In genomic region chr20:19961298-19961697, GRCh38 we compare ENCODE assay signal across 21 cellular contexts. TPM values are rescaled to one million over a fixed set of nuclear protein-coding genes. Genes with fewer than 3 reads are reported as not detected.
A peak's percentile ranks its signal among the peaks of the same experiment; 100 is the strongest.
DNase-seq lines count a peak whose midpoint lies in the region; ATAC-seq and TF ChIP-seq lines count a peak whose summit lies in the region.
"Had no signal": no experiment of that assay in that cellular context is flagged by ENCODE, and none has a peak within 500 bp of the region (broad histone marks: within the 10 kb centered on the region; RNA-seq: fewer than 3 reads in every experiment).

No MANE protein-coding gene starts in this region.

- H3K56ac ChIP-seq in IMR-90 (ENCODE audit: extremely low read depth, insufficient read depth, low read length): no peak overlapping the region

- no peak overlapping the region for H2BK15ac ChIP-seq in IMR-90 (ENCODE audit: low read depth, low read length)

- H3K27me3 ChIP-seq in BLaER1: no peaks in the 10 kb centered on the region
- H3K27me3 ChIP-seq in IMR-90 (ENCODE audit: control insufficient read depth, insufficient read depth, low read length): no peaks in the 10 kb centered on the region
- H3K27me3 ChIP-seq in esophagus squamous epithelium: no peaks in the 10 kb centered on the region
- H3K27me3 ChIP-seq in heart left ventricle: no peaks in the 10 kb centered on the region

- ATAC-seq in IMR-90 (ENCODE audit: low read depth): no peak
- ATAC-seq in heart left ventricle: no peak
- ATAC-seq in HG03280 (IDR thresholded peaks at IDR 0.05; ENCODE audit: unreplicated experiment): no peak
- ATAC-seq in GM21360 (IDR thresholded peaks at IDR 0.05; ENCODE audit: unreplicated experiment): no peak
- ATAC-seq: HepG2, Right ventricle myocardium inferior had no signal

- TF ChIP-seq POLR2A in IMR-90 (IDR thresholded peaks at IDR 0.05; ENCODE audit: low read depth, low read length): no peak
- no peak for TF ChIP-seq POLR2A in esophagus squamous epithelium (IDR thresholded peaks at IDR 0.05)
- no peak for TF ChIP-seq POLR2A in heart left ventricle (IDR thresholded peaks at IDR 0.05)

- H3K4me3 ChIP-seq in BLaER1 (no peak overlapping the region), IMR-90 (ENCODE audit: insufficient read depth, low read depth, low read length) (no peak overlapping the region), esophagus squamous epithelium (no peak overlapping the region), heart left ventricle (no peak overlapping the region)

- H3K27ac ChIP-seq in BLaER1 (no peak overlapping the region), IMR-90 (ENCODE audit: insufficient read depth, low read length) (no peak overlapping the region), esophagus squamous epithelium (peak overlapping the region; percentile 33 to 71 (median 68)), heart left ventricle (no peak overlapping the region)

- peaks cover 18% of the 10 kb centered on the region for H3K9me1 ChIP-seq in IMR-90 (ENCODE audit: insufficient read depth, low read length)

- H3K4me3 Mint-ChIP-seq in nephron progenitor cell: no peak overlapping the region
- H3K4me3 Mint-ChIP-seq: CD14-positive monocyte, HFFc6 had no signal

- H3K14ac ChIP-seq in IMR-90 (replicated peaks; ENCODE audit: low read depth, low read length): no peak overlapping the region

- H3K9ac ChIP-seq in BLaER1 (no peak overlapping the region), IMR-90 (ENCODE audit: low read depth, low read length) (no peak overlapping the region)

- DNase-seq in IMR-90 (no peak), esophagus squamous epithelium (lab: John Stamatoyannopoulos, UW) (no peak), nephron progenitor cell (no peak), heart left ventricle (no peak), ecto neural progenitor cell (ENCODE audit: low spot score) (no peak)
- DNase-seq: 8988T, HFFc6, KBM-7, NCI-H1092, NCI-H1436, NCI-H187 treated with DMSO at 0.1 percent for 48 hours, NCI-H2107, NCI-H446 treated with DMSO at 0.1 percent for 48 hours, NCI-H526 treated with DMSO at 0.1 percent for 48 hours, OCI-M1 had no signal

- H3K9me3 ChIP-seq in BLaER1 (no peaks in the 10 kb centered on the region), IMR-90 (ENCODE audit: control insufficient read depth, insufficient read depth, low read length) (no peaks in the 10 kb centered on the region), esophagus squamous epithelium (no peaks in the 10 kb centered on the region), heart left ventricle (no peaks in the 10 kb centered on the region)

- no peak overlapping the region for H3K23ac ChIP-seq in IMR-90 (ENCODE audit: low read depth, low read length)

- no TSS peak for BruUV-seq in IMR-90 (replicated peaks; lab: Mats Ljungman, UMichigan)

- H4K91ac ChIP-seq in IMR-90 (ENCODE audit: insufficient read depth, low read depth, low read length): no peak overlapping the region

- H3K27ac Mint-ChIP-seq in nephron progenitor cell: peak overlapping the region; percentile 40
- H3K27ac Mint-ChIP-seq: CD14-positive monocyte, HFFc6 had no signal

- intact Hi-C loops in IMR-90 (cut with micrococcal nuclease): no loop called here
- intact Hi-C loops in esophagus squamous epithelium (cut with DNase I): no loop called here
- intact Hi-C loops in heart left ventricle (cut with DNase I): no loop called here

- dilution Hi-C loops in IMR-90 (cut with HindIII; ENCODE audit: low sequenced_read_pairs, unreplicated experiment): no loop called here

- no peaks in the 10 kb centered on the region for H3K27me3 Mint-ChIP-seq in nephron progenitor cell (ENCODE audit: low read depth, poor library complexity)

- no peak for TF ChIP-seq RAD21 in IMR-90 (IDR thresholded peaks at IDR 0.05; ENCODE audit: low read length)

- WGBS in IMR-90 (ENCODE audit: extremely low coverage in 2 of 2, insufficient read length in 1 of 2), 2 experiments: no CpG with 5 or more reads among the region's 6 CpGs
- 27 to 49% methylated on average over 6 of the region's 6 CpGs for WGBS in esophagus squamous epithelium, 2 donors
- WGBS in heart left ventricle, 4 donors: 67 to 82% (median 79%) methylated on average over 6 of the region's 6 CpGs

- H3K9me3 Mint-ChIP-seq in nephron progenitor cell: no peaks in the 10 kb centered on the region
- H3K9me3 Mint-ChIP-seq: CD14-positive monocyte, HFFc6 had no signal

- peaks cover 83% of the 10 kb centered on the region for H3K36me3 Mint-ChIP-seq in nephron progenitor cell (ENCODE audit: low read depth)

- H4K20me1 ChIP-seq in BLaER1 (no peaks in the 10 kb centered on the region), IMR-90 (ENCODE audit: insufficient read depth, low read length) (peaks cover 6% of the 10 kb centered on the region; the same call in 1 of the 2 replicates)

- in situ Hi-C loops in IMR-90 (cut with MboI; ENCODE audit: low sequenced_read_pairs): no loop called here

- H3K4me2 ChIP-seq in BLaER1: peak overlapping the region; percentile 60
- H3K4me2 ChIP-seq in IMR-90 (ENCODE audit: low read depth, low read length): no peak overlapping the region

- H3K79me1 ChIP-seq in IMR-90 (ENCODE audit: low read depth in 1 of 2, low read length in 2 of 2): peaks cover 27 to 61% of the 10 kb centered on the region in 2 experiments; a peak in 3 of 4 replicates

- no peak overlapping the region for H4K5ac ChIP-seq in IMR-90 (ENCODE audit: low read depth, low read length)

- H3K4ac ChIP-seq in IMR-90 (ENCODE audit: low read depth, low read length): no peak overlapping the region

- H4K8ac ChIP-seq in IMR-90 (ENCODE audit: low read depth in 2 of 2, low read length in 2 of 2): no peak overlapping the region

- TF ChIP-seq CTCF in IMR-90 (conservative IDR thresholded peaks at IDR 0.05; ENCODE audit: low read depth, low read length) (no peak), esophagus squamous epithelium (IDR thresholded peaks at IDR 0.05) (no peak), nephron progenitor cell (IDR thresholded peaks at IDR 0.05) (no peak), heart left ventricle (IDR thresholded peaks at IDR 0.05) (no peak)

- no peak overlapping the region for H2AK9ac ChIP-seq in IMR-90 (replicated peaks; ENCODE audit: low read depth, low read length, poor library complexity)

- H3K4me1 ChIP-seq in BLaER1 (peaks cover 27% of the 10 kb centered on the region), IMR-90 (ENCODE audit: control insufficient read depth, insufficient read depth, low read length) (peaks cover 12% of the 10 kb centered on the region), esophagus squamous epithelium (peaks cover 19 to 86% (median 41%) of the 10 kb centered on the region in 3 donors), heart left ventricle (peaks cover 0 to 10% (median 7%) of the 10 kb centered on the region in 12 donors)

- CTCF ChIA-PET in IMR-90 (lab: Yijun Ruan, JAX): interaction anchor here (0.6 kb wide), 1 partner anchor 757 kb away, joined by 4 read pairs; no protein-coding TSS in a partner anchor

- no peak overlapping the region for H2AFZ ChIP-seq in IMR-90 (replicated peaks; ENCODE audit: low read length, poor library complexity)

- no peak overlapping the region for H3K18ac ChIP-seq in IMR-90 (ENCODE audit: low read depth, low read length)

- H2AK5ac ChIP-seq in IMR-90 (ENCODE audit: low read depth, low read length): no peak overlapping the region

- POLR2A ChIA-PET in IMR-90 (lab: Charles Lee; ENCODE audit: unreplicated experiment): interaction anchor here (0.6 kb wide), 1 partner anchor 190 kb away, joined by 4 read pairs; no protein-coding TSS in a partner anchor

- H3K4me1 Mint-ChIP-seq in nephron progenitor cell: peaks cover 31% of the 10 kb centered on the region

- no peak overlapping the region for H2BK5ac ChIP-seq in IMR-90 (ENCODE audit: low read depth, low read length, poor library complexity, severe bottlenecking)

- H2BK20ac ChIP-seq in IMR-90 (ENCODE audit: low read depth, low read length): peak overlapping the region; percentile 2; the same call in 1 of the 2 replicates

- H3K36me3 ChIP-seq in BLaER1: peaks cover 22% of the 10 kb centered on the region
- peaks cover 45% of the 10 kb centered on the region for H3K36me3 ChIP-seq in IMR-90 (ENCODE audit: control insufficient read depth, insufficient read depth, low read length)
- peaks cover 3 to 78% (median 4%) of the 10 kb centered on the region in 3 donors for H3K36me3 ChIP-seq in esophagus squamous epithelium
- H3K36me3 ChIP-seq in heart left ventricle: peaks cover 0 to 100% (median 97%) of the 10 kb centered on the region in 9 donors

- no peak overlapping the region for H2BK120ac ChIP-seq in IMR-90 (ENCODE audit: low read depth, low read length)

TF ChIP-seq in IMR-90, 13 proteins besides CTCF, POLR2A, EP300 and RAD21 (continues in another document):
- no peak for TF ChIP-seq FOS (IDR thresholded peaks at IDR 0.05; ENCODE audit: low read depth, low read length)
- TF ChIP-seq CHD1 (IDR thresholded peaks at IDR 0.05; ENCODE audit: low read depth, low read length): no peak
- no peak for TF ChIP-seq MAZ (IDR thresholded peaks at IDR 0.05; ENCODE audit: borderline replicate concordance, low read depth, low read length)
- no peak for TF ChIP-seq SMC3 (IDR thresholded peaks at IDR 0.05; ENCODE audit: low read depth, low read length)
- TF ChIP-seq ELK1 (IDR thresholded peaks at IDR 0.05; ENCODE audit: borderline replicate concordance, low read depth, low read length): no peak
- TF ChIP-seq, protein P1, sequence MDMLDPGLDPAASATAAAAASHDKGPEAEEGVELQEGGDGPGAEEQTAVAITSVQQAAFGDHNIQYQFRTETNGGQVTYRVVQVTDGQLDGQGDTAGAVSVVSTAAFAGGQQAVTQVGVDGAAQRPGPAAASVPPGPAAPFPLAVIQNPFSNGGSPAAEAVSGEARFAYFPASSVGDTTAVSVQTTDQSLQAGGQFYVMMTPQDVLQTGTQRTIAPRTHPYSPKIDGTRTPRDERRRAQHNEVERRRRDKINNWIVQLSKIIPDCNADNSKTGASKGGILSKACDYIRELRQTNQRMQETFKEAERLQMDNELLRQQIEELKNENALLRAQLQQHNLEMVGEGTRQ (IDR thresholded peaks at IDR 0.05; ENCODE audit: low read depth, low read length): no peak
- no peak for TF ChIP-seq BHLHE40 (IDR thresholded peaks at IDR 0.05; ENCODE audit: low read depth, low read length)

RNA-seq across cellular contexts. Expression of gene NAA20, which starts 55.9 kb away (rescaled TPM):
- total RNA-seq in IMR-90 (2012; rRNA removed) (35.7 and 59.7 TPM in 2 replicates), esophagus squamous epithelium (100 to 1,000 TPM; 115 to 164 (median 139) TPM), heart left ventricle (10 to 100 TPM; 36.0 to 79.8 (median 59.1) TPM)
- polyA plus RNA-seq in IMR-90 (2012; rRNA removed) (50.9 and 58.8 TPM in 2 replicates), heart left ventricle (100 to 1,000 TPM; 108 to 130 TPM)
- 22.3 and 26.0 TPM in 2 replicates for polyA plus RNA-seq in IMR-90 (2012; cell fraction: cytosol; rRNA removed)
- polyA plus RNA-seq in IMR-90 (2012; cell fraction: nucleus; rRNA removed; ENCODE audit: low replicate concordance): 10.2 and 27.2 TPM in 2 replicates

Comparison
In these comparisons a context has a peak if more than half of its experiments do, and no peak if none do; other contexts are left out.
1. H3K27ac ChIP-seq: peak in esophagus squamous epithelium (4 of 4); none in BLaER1 (single experiment), IMR-90 (single experiment) and heart left ventricle (0 of 12).